In the genomic region with DNA sequence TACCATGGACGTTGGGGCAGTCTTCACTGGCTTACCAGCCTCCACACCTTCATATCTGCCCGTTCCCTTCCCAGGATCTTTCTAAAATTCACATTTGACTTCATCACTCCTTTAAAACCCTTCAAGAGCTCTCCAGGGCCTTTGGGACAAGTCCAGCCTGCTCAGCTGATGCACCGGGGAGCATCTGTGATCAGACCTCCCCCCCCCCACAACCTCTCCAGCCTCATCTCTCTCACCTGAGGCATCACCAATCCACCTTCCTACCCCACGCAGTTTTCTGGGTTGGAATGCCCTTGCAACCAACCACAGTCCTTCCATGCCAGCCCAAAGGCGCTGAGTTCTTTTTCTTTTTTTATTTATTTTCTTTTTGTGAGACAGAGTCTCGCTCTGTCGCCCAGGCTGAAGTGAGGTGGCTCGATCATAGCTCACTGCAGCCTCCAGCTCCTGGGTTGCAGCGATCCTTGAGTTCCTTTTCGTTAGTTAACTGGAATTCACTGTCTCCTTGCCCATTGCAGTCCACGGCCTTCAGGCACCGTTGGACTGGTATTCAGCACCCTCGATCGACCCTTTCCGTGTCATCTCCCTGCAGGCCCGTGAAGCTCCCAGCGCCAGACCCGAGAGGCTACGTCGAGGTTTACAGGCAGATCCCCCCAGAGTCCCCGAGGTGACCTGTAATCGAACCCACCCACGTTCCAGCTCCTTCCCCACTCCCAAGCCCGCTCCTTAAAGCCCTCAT, we compare ENCODE assay signal across 7 cellular contexts. TPM values are rescaled to one million over a fixed set of nuclear protein-coding genes. Genes with fewer than 3 reads are reported as not detected.
DNase-seq lines count a peak whose midpoint lies in the region; ATAC-seq and TF ChIP-seq lines count a peak whose summit lies in the region.

No MANE protein-coding gene starts in this region.

- H3K4me3 ChIP-seq in OCI-LY1 (ENCODE audit: low read depth, low read length, poor library complexity, severe bottlenecking) (peak overlapping the region; percentile 90), dorsolateral prefrontal cortex (peak overlapping the region; percentile 51 to 100 (median 98)), mesenchymal stem cell (ENCODE audit: insufficient read depth in 1 of 2, low read depth in 1 of 2, low read length in 2 of 2) (peak overlapping the region; percentile 99 to 100), aorta (ENCODE audit: low read length in 2 of 2) (peak overlapping the region; percentile 50 to 96)

- H3K27ac ChIP-seq in OCI-LY1 (ENCODE audit: low read depth, low read length, poor library complexity, severe bottlenecking) (peak overlapping the region; percentile 25), dorsolateral prefrontal cortex (peak overlapping the region in 54 of 59 donors; percentile 25 to 94 (median 80)), mesenchymal stem cell (ENCODE audit: low read length, poor library complexity, severe bottlenecking) (peak overlapping the region; percentile 39), aorta (ENCODE audit: low read depth in 1 of 2, low read length in 2 of 2) (no peak overlapping the region)

- no peak for DNase-seq in dorsolateral prefrontal cortex
- DNase-seq in mesenchymal stem cell = peak; percentile 25
- peak in 1 of 2 donors; percentile 57 for DNase-seq in aorta
- DNase-seq in NK-92 treated with Interleukin-12 subunit alpha and Interleukin-12 subunit beta, amount 100 ng/mL, for 24 hours (lab: John Stamatoyannopoulos, UW) = no peak
- no peak for DNase-seq in dedifferentiated amniotic fluid mesenchymal stem cell (ENCODE audit: extremely low spot score)

- H2BK12ac ChIP-seq in mesenchymal stem cell (ENCODE audit: low read length in 2 of 2) = peak overlapping the region; percentile 61 to 83

- H3K9ac ChIP-seq in OCI-LY1 (ENCODE audit: low read length) (peak overlapping the region; percentile 95), mesenchymal stem cell (ENCODE audit: low read length) (peak overlapping the region; percentile 99)

- no peaks in the 10 kb centered on the region for H3K9me2 ChIP-seq in OCI-LY1 (ENCODE audit: low read depth, low read length)

- H4K8ac ChIP-seq in mesenchymal stem cell (ENCODE audit: low read length) = peak overlapping the region; percentile 99

- H2BK15ac ChIP-seq in mesenchymal stem cell (ENCODE audit: low read depth, poor library complexity, severe bottlenecking) = peak overlapping the region; percentile 74

- H3K79me1 ChIP-seq in mesenchymal stem cell (replicated peaks; ENCODE audit: low read length, poor library complexity, severe bottlenecking) = peaks cover 50% of the 10 kb centered on the region

- WGBS in mesenchymal stem cell = 25% methylated on average over 24 of the region's 24 CpGs
- WGBS in aorta, 2 donors = 9% methylated on average over 24 of the region's 24 CpGs

- H3K9me3 ChIP-seq in OCI-LY1 (ENCODE audit: low read length) (no peaks in the 10 kb centered on the region), mesenchymal stem cell (ENCODE audit: control insufficient read depth, low read length) (no peaks in the 10 kb centered on the region), aorta (ENCODE audit: control insufficient read depth, low read length) (no peaks in the 10 kb centered on the region)

- peak; percentile 5 for ATAC-seq in GM21528 (IDR thresholded peaks at IDR 0.05; ENCODE audit: low FRiP score, unreplicated experiment)
- ATAC-seq in aorta (ENCODE audit: low FRiP score) = no peak

- no peak overlapping the region for H2BK5ac ChIP-seq in mesenchymal stem cell (ENCODE audit: low read depth, low read length, poor library complexity, severe bottlenecking)

- no peak for TF ChIP-seq CTCF in OCI-LY1 (IDR thresholded peaks at IDR 0.05; ENCODE audit: low read length)
- no peak for TF ChIP-seq CTCF in dorsolateral prefrontal cortex (IDR thresholded peaks at IDR 0.05 in 54 of 56, conservative IDR thresholded peaks at IDR 0.05 in 2 of 56; ENCODE audit: low read depth in 1 of 56, partially characterized antibody in 56 of 56)

- peak overlapping the region; percentile 44 for H2BK120ac ChIP-seq in mesenchymal stem cell (ENCODE audit: low read depth, low read length)

- H3K4me2 ChIP-seq in OCI-LY1 (ENCODE audit: low read length) = peak overlapping the region; percentile 83
- H3K4me2 ChIP-seq in mesenchymal stem cell (ENCODE audit: low read length, poor library complexity, severe bottlenecking) = peak overlapping the region; percentile 82

- H3F3A ChIP-seq in OCI-LY1 (ENCODE audit: insufficient read depth, low read length) = no peaks in the 10 kb centered on the region

- peaks cover 33% of the 10 kb centered on the region for H3K4me1 ChIP-seq in OCI-LY1 (ENCODE audit: insufficient read depth, low read length, severe bottlenecking)
- peaks cover 25% of the 10 kb centered on the region for H3K4me1 ChIP-seq in mesenchymal stem cell (ENCODE audit: control insufficient read depth, insufficient read depth, low read depth, low read length)
- H3K4me1 ChIP-seq in aorta (ENCODE audit: control insufficient read depth in 1 of 2, insufficient read depth in 2 of 2, low read length in 2 of 2) = no peaks in the 10 kb centered on the region

- H2AK5ac ChIP-seq in mesenchymal stem cell (ENCODE audit: low read length, severe bottlenecking) = peak overlapping the region; percentile 71

- peak overlapping the region; percentile 95 for H4K91ac ChIP-seq in mesenchymal stem cell (ENCODE audit: low read length)

- no peaks in the 10 kb centered on the region for H4K20me1 ChIP-seq in OCI-LY1 (ENCODE audit: insufficient read depth, low read length)

- H3K27me3 ChIP-seq in OCI-LY1 (ENCODE audit: insufficient read depth, low read length) = no peaks in the 10 kb centered on the region
- no peaks in the 10 kb centered on the region for H3K27me3 ChIP-seq in dorsolateral prefrontal cortex
- H3K27me3 ChIP-seq in mesenchymal stem cell (ENCODE audit: control insufficient read depth in 1 of 2, insufficient read depth in 1 of 2, low read length in 2 of 2) = no peaks in the 10 kb centered on the region
- no peaks in the 10 kb centered on the region for H3K27me3 ChIP-seq in aorta (ENCODE audit: control insufficient read depth in 1 of 2, insufficient read depth in 2 of 2, low read length in 1 of 2)

- peak overlapping the region; percentile 95 to 96 for H3K4ac ChIP-seq in mesenchymal stem cell (ENCODE audit: low read depth in 1 of 2, low read length in 2 of 2)

- H3K23ac ChIP-seq in mesenchymal stem cell (ENCODE audit: low read length in 2 of 2) = peak overlapping the region in 1 of 2 experiments; percentile 98

- peak overlapping the region; percentile 96 to 99 for H3K18ac ChIP-seq in mesenchymal stem cell (ENCODE audit: low read depth in 1 of 2, low read length in 2 of 2)

- H3K36me3 ChIP-seq in OCI-LY1 (ENCODE audit: insufficient read depth, low read length) (peaks cover 23% of the 10 kb centered on the region; the same call in 1 of the 2 replicates), mesenchymal stem cell (ENCODE audit: control insufficient read depth in 1 of 2, insufficient read depth in 2 of 2, low read depth in 1 of 2, low read length in 2 of 2) (peaks cover 11 to 45% of the 10 kb centered on the region in 2 experiments), aorta (ENCODE audit: control insufficient read depth in 1 of 2, insufficient read depth in 2 of 2, low read length in 1 of 2) (no peaks in the 10 kb centered on the region)

- intact Hi-C loops in dorsolateral prefrontal cortex (cut with DNase I) (loop anchor here (2.0 to 5.0 kb wide), 3 partner anchors 67 to 187 kb away; a partner anchor contains a TSS), aorta (cut with DNase I) (no loop called here)

- peaks cover 12% of the 10 kb centered on the region for H3K79me2 ChIP-seq in OCI-LY1 (ENCODE audit: insufficient read depth, low read length)

- H2AFZ ChIP-seq in OCI-LY1 (ENCODE audit: low read length) (0 out of 2 replicates have a peak overlapping the region, but pooled peaks have one; percentile 51), mesenchymal stem cell (ENCODE audit: low read depth, low read length) (peak overlapping the region; percentile 99)

- H3K14ac ChIP-seq in mesenchymal stem cell (ENCODE audit: low read length in 2 of 2) = peak overlapping the region in 1 of 2 experiments; percentile 97

RNA-seq across cellular contexts. Expression of a gene that starts 0.7 kb away (rescaled TPM):
- total RNA-seq in dorsolateral prefrontal cortex = 10 to 100 TPM; 10.9 to 25.9 (median 16.9) TPM
- 9.1 TPM for polyA plus RNA-seq in mesenchymal stem cell (2013, experiment 1 of 2)
- polyA plus RNA-seq in mesenchymal stem cell (2013, experiment 2 of 2) = 8.9 TPM
- total RNA-seq in aorta = 1 to 10 TPM; 6.1 to 8.7 TPM
- polyA plus RNA-seq in aorta = 10 to 100 TPM in 1 of 2 donors, 1 to 10 TPM in 1; 9.1 to 10.2 TPM

RNA-seq across cellular contexts. Expression of a gene that starts 0.8 kb away (rescaled TPM):
- total RNA-seq in dorsolateral prefrontal cortex = 10 to 100 TPM; 14.1 to 36.1 (median 21.8) TPM
- 6.8 TPM for polyA plus RNA-seq in mesenchymal stem cell (2013, experiment 1 of 2)
- 7.0 TPM for polyA plus RNA-seq in mesenchymal stem cell (2013, experiment 2 of 2)
- total RNA-seq in aorta = 1 to 10 TPM; 8.6 to 9.4 TPM
- polyA plus RNA-seq in aorta = 10 to 100 TPM; 13.4 to 16.5 TPM

RNA-seq across cellular contexts. Expression of a gene that starts 14.7 kb away (rescaled TPM):
- 10 to 100 TPM; 24.6 to 54.2 (median 35.4) TPM for total RNA-seq in dorsolateral prefrontal cortex
- 127 TPM for polyA plus RNA-seq in mesenchymal stem cell (2013, experiment 1 of 2)
- polyA plus RNA-seq in mesenchymal stem cell (2013, experiment 2 of 2) = 125 TPM
- total RNA-seq in aorta = 10 to 100 TPM; 29.6 to 35.9 TPM
- 10 to 100 TPM; 90.0 to 92.9 TPM for polyA plus RNA-seq in aorta

RNA-seq across cellular contexts. Expression of a gene that starts 30.6 kb away (rescaled TPM):
- total RNA-seq in dorsolateral prefrontal cortex (10 to 100 TPM; 18.2 to 90.7 (median 42.4) TPM), aorta (10 to 100 TPM; 17.8 to 25.5 TPM)
- polyA plus RNA-seq in mesenchymal stem cell (2013, experiment 1 of 2) = 65.2 TPM
- polyA plus RNA-seq in mesenchymal stem cell (2013, experiment 2 of 2) = 65.3 TPM
- 1 to 10 TPM; 3.1 to 7.4 TPM for polyA plus RNA-seq in aorta

RNA-seq across cellular contexts. Expression of a gene that starts 53.6 kb away (rescaled TPM):
- 10 to 100 TPM; 10.1 to 61.2 (median 26.8) TPM for total RNA-seq in dorsolateral prefrontal cortex
- 2.1 TPM for polyA plus RNA-seq in mesenchymal stem cell (2013, experiment 1 of 2)
- polyA plus RNA-seq in mesenchymal stem cell (2013, experiment 2 of 2) = 2.2 TPM
- total RNA-seq in aorta = 10 to 100 TPM; 44.1 to 81.9 TPM
- polyA plus RNA-seq in aorta = 10 to 100 TPM; 14.4 to 50.9 TPM

Comparison
In these comparisons a context has a peak if more than half of its experiments do, and no peak if none do; other contexts are left out.
1. H3K27ac ChIP-seq: peak in OCI-LY1 (single experiment), dorsolateral prefrontal cortex (54 of 59) and mesenchymal stem cell (single experiment); none in aorta (0 of 2).
2. intact Hi-C loops: an anchor here in dorsolateral prefrontal cortex (2.0 to 5.0 kb wide); none called in aorta.
3. Peak in every context shown above with its lines, with median percentiles within 50 percentile points of each other: H3K4me3 ChIP-seq.